ENCODE assay signal across 18 cellular contexts in the genomic region with DNA sequence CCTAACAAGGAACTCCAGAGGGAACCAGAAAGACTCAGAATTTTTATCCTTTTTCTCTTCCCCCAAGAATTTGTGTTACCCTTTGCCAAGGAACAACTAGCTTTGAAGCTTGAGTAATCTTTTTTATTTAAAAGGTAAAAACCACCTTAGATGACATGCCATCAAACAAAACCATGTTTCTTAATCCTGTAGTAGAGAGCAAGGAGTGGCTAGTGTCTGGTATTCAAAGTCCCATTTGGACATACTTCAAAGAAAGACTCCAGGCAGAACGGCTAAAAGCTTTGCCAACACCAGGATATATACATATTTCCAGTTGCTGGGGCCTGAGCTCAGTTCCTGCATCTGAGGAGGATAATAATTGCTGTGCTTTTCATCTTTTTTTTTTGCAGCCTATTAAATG.
A peak's percentile ranks its signal among the peaks of the same experiment; 100 is the strongest.
DNase-seq lines count a peak whose midpoint lies in the region; ATAC-seq and TF ChIP-seq lines count a peak whose summit lies in the region.
"Had no signal": no experiment of that assay in that cellular context is flagged by ENCODE, and none has a peak within 500 bp of the region (broad histone marks: within the 10 kb centered on the region; RNA-seq: fewer than 3 reads in every experiment).

No MANE protein-coding gene starts in this region.

- peaks cover 43% of the 10 kb centered on the region for H3K4me1 Mint-ChIP-seq in HFFc6 (ENCODE audit: low read depth)
- H3K4me1 Mint-ChIP-seq in mesothelial cell of epicardium, result peaks cover 44% of the 10 kb centered on the region
- no peaks in the 10 kb centered on the region for H3K4me1 Mint-ChIP-seq in activated T-cell treated with anti-CD3 and anti-CD28 coated beads, Interleukin-2, amount 50 U/mL, for 72 hours (ENCODE audit: low read depth)
- no peaks in the 10 kb centered on the region for H3K4me1 Mint-ChIP-seq in activated T-helper 2 cell treated with anti-CD3 and anti-CD28 coated beads, Interferon-gamma antibody, Interleukin-2, Interleukin-4, amounts not matched to agents 10 μg/mL and 5 μg/mL and 100 μg/mL, durations not matched to agents 14 hours and 24 hours and 36 hours (ENCODE audit: low read depth)
- H3K4me1 Mint-ChIP-seq: activated CD4-positive, alpha-beta T cell treated with anti-CD3 and anti-CD28 coated beads for 36 hours; central memory CD8-positive, alpha-beta T cell had no signal

- dilution Hi-C loops in mammary epithelial cell (cut with HindIII; ENCODE audit: low sequenced_read_pairs), result no loop called here

- CTCF ChIA-PET in mammary epithelial cell (lab: Charles Lee; ENCODE audit: low non-redundant PET), result no interaction called here

- H3K36me3 ChIP-seq in mammary epithelial cell (ENCODE audit: insufficient read depth, low read length) (no peaks in the 10 kb centered on the region), tibial artery (no peaks in the 10 kb centered on the region)
- H3K36me3 ChIP-seq: BLaER1, ovary, spleen had no signal

- H3K4me1 ChIP-seq in mammary epithelial cell (ENCODE audit: insufficient read depth, low read length) (no peaks in the 10 kb centered on the region), tibial artery (peaks cover 0 to 34% (median 14%) of the 10 kb centered on the region in 4 donors)
- H3K4me1 ChIP-seq: BLaER1, spleen had no signal

- H3K9me3 ChIP-seq in mammary epithelial cell (replicated peaks; ENCODE audit: insufficient read depth, low read length), result no peaks in the 10 kb centered on the region
- no peaks in the 10 kb centered on the region for H3K9me3 ChIP-seq in tibial artery
- H3K9me3 ChIP-seq: BLaER1, ovary, spleen had no signal

- no peaks in the 10 kb centered on the region for H3K27me3 ChIP-seq in mammary epithelial cell (ENCODE audit: insufficient read depth, low read length)
- no peaks in the 10 kb centered on the region for H3K27me3 ChIP-seq in tibial artery
- H3K27me3 ChIP-seq: BLaER1, ovary, spleen had no signal

- H3K4me3 Mint-ChIP-seq in HFFc6 (peak overlapping the region; percentile 14), mesothelial cell of epicardium (no peak overlapping the region)
- no peak overlapping the region for H3K4me3 Mint-ChIP-seq in activated T-cell treated with anti-CD3 and anti-CD28 coated beads, Interleukin-2, amount 50 U/mL, for 72 hours
- H3K4me3 Mint-ChIP-seq in activated T-helper 2 cell treated with anti-CD3 and anti-CD28 coated beads, Interferon-gamma antibody, Interleukin-2, Interleukin-4, amounts not matched to agents 10 μg/mL and 5 μg/mL and 100 μg/mL, durations not matched to agents 14 hours and 24 hours and 36 hours (ENCODE audit: low read depth), result no peak overlapping the region
- H3K4me3 Mint-ChIP-seq: activated CD4-positive, alpha-beta T cell treated with anti-CD3 and anti-CD28 coated beads for 36 hours; activated naive CD8-positive, alpha-beta T cell; central memory CD8-positive, alpha-beta T cell; stimulated activated naive CD8-positive, alpha-beta T cell treated with anti-CD3 and anti-CD28 coated beads, Interleukin-15, Interleukin-2, amounts not matched to agents 100 ng/mL and 50 ng/mL, for 24 hours had no signal

- H3K27ac Mint-ChIP-seq in HFFc6 (peak overlapping the region; percentile 94), mesothelial cell of epicardium (peak overlapping the region; percentile 68)
- no peak overlapping the region for H3K27ac Mint-ChIP-seq in activated T-cell treated with anti-CD3 and anti-CD28 coated beads, Interleukin-2, amount 50 U/mL, for 72 hours
- no peak overlapping the region for H3K27ac Mint-ChIP-seq in activated T-helper 2 cell treated with anti-CD3 and anti-CD28 coated beads, Interferon-gamma antibody, Interleukin-2, Interleukin-4, amounts not matched to agents 10 μg/mL and 5 μg/mL and 100 μg/mL, durations not matched to agents 14 hours and 24 hours and 36 hours
- H3K27ac Mint-ChIP-seq: activated CD4-positive, alpha-beta T cell treated with anti-CD3 and anti-CD28 coated beads for 36 hours; activated naive CD8-positive, alpha-beta T cell; stimulated activated naive CD8-positive, alpha-beta T cell treated with anti-CD3 and anti-CD28 coated beads, Interleukin-15, Interleukin-2, amounts not matched to agents 100 ng/mL and 50 ng/mL, for 24 hours had no signal

- TF ChIP-seq CTCF in HFFc6 (IDR thresholded peaks at IDR 0.05) (no peak), mammary epithelial cell (conservative IDR thresholded peaks at IDR 0.05 in 1 of 2, IDR thresholded peaks at IDR 0.05 in 1 of 2; ENCODE audit: extremely low read depth in 1 of 2, insufficient read depth in 1 of 2, low read depth in 1 of 2, low read length in 2 of 2) (no peak), mesothelial cell of epicardium (IDR thresholded peaks at IDR 0.05; ENCODE audit: unreplicated experiment) (no peak), tibial artery (IDR thresholded peaks at IDR 0.05) (no peak)

- in situ Hi-C loops in mammary epithelial cell (cut with MboI; ENCODE audit: low sequenced_read_pairs in 2 of 2), result no loop called here

- WGBS in mammary epithelial cell (ENCODE audit: low coverage, missing lambda C conversion rate), result 0% methylated on average over 1 of the region's 1 CpG

- H3K36me3 Mint-ChIP-seq in HFFc6 (ENCODE audit: low read depth), result peaks cover 5% of the 10 kb centered on the region
- H3K36me3 Mint-ChIP-seq in mesothelial cell of epicardium, result peaks cover 4% of the 10 kb centered on the region
- no peaks in the 10 kb centered on the region for H3K36me3 Mint-ChIP-seq in activated T-cell treated with anti-CD3 and anti-CD28 coated beads, Interleukin-2, amount 50 U/mL, for 72 hours (ENCODE audit: insufficient read depth in 2 of 2)
- no peaks in the 10 kb centered on the region for H3K36me3 Mint-ChIP-seq in activated T-helper 2 cell treated with anti-CD3 and anti-CD28 coated beads, Interferon-gamma antibody, Interleukin-2, Interleukin-4, amounts not matched to agents 10 μg/mL and 5 μg/mL and 100 μg/mL, durations not matched to agents 14 hours and 24 hours and 36 hours (ENCODE audit: low read depth)
- H3K36me3 Mint-ChIP-seq: activated naive CD8-positive, alpha-beta T cell had no signal

- H3K9me3 Mint-ChIP-seq in HFFc6, result no peaks in the 10 kb centered on the region
- peaks cover 10% of the 10 kb centered on the region for H3K9me3 Mint-ChIP-seq in mesothelial cell of epicardium
- peaks cover 0 to 2% of the 10 kb centered on the region in 2 donors for H3K9me3 Mint-ChIP-seq in activated T-cell treated with anti-CD3 and anti-CD28 coated beads, Interleukin-2, amount 50 U/mL, for 72 hours
- no peaks in the 10 kb centered on the region for H3K9me3 Mint-ChIP-seq in activated T-helper 2 cell treated with anti-CD3 and anti-CD28 coated beads, Interferon-gamma antibody, Interleukin-2, Interleukin-4, amounts not matched to agents 10 μg/mL and 5 μg/mL and 100 μg/mL, durations not matched to agents 14 hours and 24 hours and 36 hours
- H3K9me3 Mint-ChIP-seq: central memory CD8-positive, alpha-beta T cell; stimulated activated naive CD8-positive, alpha-beta T cell treated with anti-CD3 and anti-CD28 coated beads, Interleukin-15, Interleukin-2, amounts not matched to agents 100 ng/mL and 50 ng/mL, for 24 hours had no signal

- H3K4me3 ChIP-seq in mammary epithelial cell (replicated peaks in 1 of 3; ENCODE audit: insufficient read depth in 1 of 3, low read depth in 2 of 3, low read length in 3 of 3) (no peak overlapping the region), tibial artery (no peak overlapping the region)
- H3K4me3 ChIP-seq: BLaER1, ovary, spleen had no signal

- H2AFZ ChIP-seq in mammary epithelial cell (ENCODE audit: low read depth, low read length), result no peak overlapping the region

- no peaks in the 10 kb centered on the region for H3K79me2 ChIP-seq in mammary epithelial cell (ENCODE audit: insufficient read depth, low read length)

- intact Hi-C loops in mammary epithelial cell (cut with micrococcal nuclease) (no loop called here), tibial artery (cut with DNase I; ENCODE audit: low total_unique reads) (no loop called here)
- intact Hi-C loops in activated T-helper 2 cell treated with anti-CD3 and anti-CD28 coated beads, Interferon-gamma antibody, Interleukin-2, Interleukin-4, amounts not matched to agents 10 μg/mL and 5 μg/mL and 100 μg/mL, durations not matched to agents 14 hours and 24 hours and 36 hours (cut with micrococcal nuclease), result no loop called here

- no peak overlapping the region for H3K4me2 ChIP-seq in mammary epithelial cell (ENCODE audit: insufficient read depth, low read depth, low read length)
- H3K4me2 ChIP-seq: BLaER1, KMS-11 had no signal

- H3K27me3 Mint-ChIP-seq in HFFc6 (ENCODE audit: insufficient read depth) (no peaks in the 10 kb centered on the region), mesothelial cell of epicardium (ENCODE audit: low read depth) (no peaks in the 10 kb centered on the region)
- H3K27me3 Mint-ChIP-seq in activated T-cell treated with anti-CD3 and anti-CD28 coated beads, Interleukin-2, amount 50 U/mL, for 72 hours (ENCODE audit: low read depth), result peaks cover 12% of the 10 kb centered on the region
- peaks cover 2% of the 10 kb centered on the region for H3K27me3 Mint-ChIP-seq in activated T-helper 2 cell treated with anti-CD3 and anti-CD28 coated beads, Interferon-gamma antibody, Interleukin-2, Interleukin-4, amounts not matched to agents 10 μg/mL and 5 μg/mL and 100 μg/mL, durations not matched to agents 14 hours and 24 hours and 36 hours (ENCODE audit: low read depth)
- H3K27me3 Mint-ChIP-seq: central memory CD8-positive, alpha-beta T cell had no signal

- H3K9ac ChIP-seq in mammary epithelial cell (ENCODE audit: insufficient read depth, low read length), result no peak overlapping the region
- H3K9ac ChIP-seq: BLaER1, KMS-11 had no signal

- no peak overlapping the region for H3K27ac ChIP-seq in mammary epithelial cell (ENCODE audit: insufficient read depth, low read depth, low read length)
- peak overlapping the region; percentile 36 to 42 for H3K27ac ChIP-seq in tibial artery
- H3K27ac ChIP-seq: BLaER1, KMS-11, spleen had no signal

- no TSS peak for BruUV-seq in mammary epithelial cell (replicated peaks; lab: Mats Ljungman, UMichigan)

- DNase-seq in HFFc6 (peak; percentile 13), mammary epithelial cell (peak; percentile 6), mesothelial cell of epicardium (ENCODE audit: low spot score in 2 of 2, unreplicated experiment in 2 of 2) (no peak), tibial artery (no peak), NCI-H526 treated with DMSO at 0.1 percent for 48 hours (lab: John Stamatoyannopoulos, UW) (no peak)
- DNase-seq in activated T-cell treated with anti-CD3 and anti-CD28 coated beads, Interleukin-2, amount 50 U/mL, for 72 hours, result no peak
- DNase-seq in activated T-helper 2 cell treated with anti-CD3 and anti-CD28 coated beads, Interferon-gamma antibody, Interleukin-2, Interleukin-4, amounts not matched to agents 10 μg/mL and 5 μg/mL and 100 μg/mL, durations not matched to agents 14 hours and 24 hours and 36 hours (ENCODE audit: low spot score), result no peak
- DNase-seq in activated naive CD4-positive, alpha-beta T cell treated with anti-CD3 and anti-CD28 coated beads, Interleukin-2, amount 50 U/mL, for 16 hours, result no peak
- DNase-seq: activated CD4-positive, alpha-beta T cell treated with anti-CD3 and anti-CD28 coated beads for 36 hours; head of caudate nucleus; SIG-M5; spleen had no signal

- no peak for ATAC-seq in activated T-cell treated with anti-CD3 and anti-CD28 coated beads, Interleukin-2, amount 50 U/mL, for 72 hours (replicated peaks in 1 of 2)
- ATAC-seq: activated CD4-positive, alpha-beta T cell treated with anti-CD3 and anti-CD28 coated beads for 36 hours had no signal

- H4K20me1 ChIP-seq in mammary epithelial cell (ENCODE audit: insufficient read depth, low read length), result no peaks in the 10 kb centered on the region
- H4K20me1 ChIP-seq: BLaER1 had no signal

Comparison
In these comparisons a context has a peak if more than half of its experiments do, and no peak if none do; other contexts are left out.
1. DNase-seq: peak in HFFc6 (single experiment) and mammary epithelial cell (single experiment); none in mesothelial cell of epicardium (0 of 2), tibial artery (0 of 2), activated T-cell treated with anti-CD3 and anti-CD28 coated beads, Interleukin-2, amount 50 U/mL, for 72 hours (0 of 2), activated T-helper 2 cell treated with anti-CD3 and anti-CD28 coated beads, Interferon-gamma antibody, Interleukin-2, Interleukin-4, amounts not matched to agents 10 μg/mL and 5 μg/mL and 100 μg/mL, durations not matched to agents 14 hours and 24 hours and 36 hours (single experiment), NCI-H526 treated with DMSO at 0.1 percent for 48 hours (single experiment) and activated naive CD4-positive, alpha-beta T cell treated with anti-CD3 and anti-CD28 coated beads, Interleukin-2, amount 50 U/mL, for 16 hours (single experiment).
2. H3K27ac Mint-ChIP-seq: peak in HFFc6 (single experiment) and mesothelial cell of epicardium (single experiment); none in activated T-cell treated with anti-CD3 and anti-CD28 coated beads, Interleukin-2, amount 50 U/mL, for 72 hours (single experiment) and activated T-helper 2 cell treated with anti-CD3 and anti-CD28 coated beads, Interferon-gamma antibody, Interleukin-2, Interleukin-4, amounts not matched to agents 10 μg/mL and 5 μg/mL and 100 μg/mL, durations not matched to agents 14 hours and 24 hours and 36 hours (single experiment).